Comparison of ENCODE assay signal across 12 cellular contexts in the genomic region with DNA sequence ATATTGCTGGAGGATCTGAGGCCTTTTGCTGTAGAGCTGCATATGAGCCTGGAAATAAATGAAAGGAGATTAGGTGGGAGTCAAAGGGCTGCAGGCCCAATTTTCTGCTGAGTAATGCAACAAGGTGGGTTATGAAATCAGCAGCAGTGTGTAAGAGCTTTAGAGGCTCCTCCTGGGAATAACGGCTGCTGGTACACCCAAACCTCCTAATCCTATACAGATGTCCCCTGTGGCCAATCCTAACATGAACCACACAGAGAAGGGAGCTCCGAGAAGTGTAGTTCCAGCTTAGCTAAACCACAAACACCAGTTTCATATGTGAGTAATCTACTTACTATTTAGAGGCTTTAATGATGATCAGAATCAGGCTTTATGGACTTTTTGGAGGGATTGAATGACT.
DNase-seq lines count a peak whose midpoint lies in the region; ATAC-seq and TF ChIP-seq lines count a peak whose summit lies in the region.
"Had no signal": no experiment of that assay in that cellular context is flagged by ENCODE, and none has a peak within 500 bp of the region (broad histone marks: within the 10 kb centered on the region; RNA-seq: fewer than 3 reads in every experiment).

No MANE protein-coding gene starts in this region.

- no peaks in the 10 kb centered on the region for H3K27me3 ChIP-seq in DND-41 (ENCODE audit: insufficient read depth, low read length, poor library complexity)
- H3K27me3 ChIP-seq in mammary epithelial cell (ENCODE audit: insufficient read depth, low read length): no peaks in the 10 kb centered on the region
- H3K27me3 ChIP-seq in neural cell (ENCODE audit: insufficient read depth, low read depth, low read length): no peaks in the 10 kb centered on the region

- TF ChIP-seq EP300 in neural cell (conservative IDR thresholded peaks at IDR 0.05; ENCODE audit: poor library complexity, severe bottlenecking): no peak

- no peak overlapping the region for H3K9ac ChIP-seq in DND-41 (ENCODE audit: low read depth, low read length)
- H3K9ac ChIP-seq in mammary epithelial cell (ENCODE audit: insufficient read depth, low read length): no peak overlapping the region
- no peak overlapping the region for H3K9ac ChIP-seq in neural cell (ENCODE audit: low read length)

- TF ChIP-seq CTCF in DND-41 (IDR thresholded peaks at IDR 0.05; ENCODE audit: borderline replicate concordance, extremely low read depth, low read length, poor library complexity, severe bottlenecking) (no peak), mammary epithelial cell (conservative IDR thresholded peaks at IDR 0.05 in 1 of 2, IDR thresholded peaks at IDR 0.05 in 1 of 2; ENCODE audit: extremely low read depth in 1 of 2, insufficient read depth in 1 of 2, low read depth in 1 of 2, low read length in 2 of 2) (no peak), neural cell (IDR thresholded peaks at IDR 0.05; ENCODE audit: poor library complexity, severe bottlenecking) (no peak)

- peak; percentile 39 for DNase-seq in DND-41
- DNase-seq in MV-4-11 (lab: John Stamatoyannopoulos, UW): peak; percentile 97
- peak; percentile 15 for DNase-seq in mammary epithelial cell
- DNase-seq in nucleus accumbens (lab: John Stamatoyannopoulos, UW): no peak
- no peak for DNase-seq in NK-92 treated with Interleukin-12 subunit alpha and Interleukin-12 subunit beta, amount 100 ng/mL, for 24 hours (lab: John Stamatoyannopoulos, UW)
- DNase-seq: activated CD4-positive, alpha-beta T cell treated with anti-CD3 and anti-CD28 coated beads, Interleukin-2, amount 50 U/mL, for 48 hours; activated gamma-delta T cell; H9; right cardiac atrium had no signal

- 27% methylated on average over 2 of the region's 2 CpGs for WGBS in mammary epithelial cell (ENCODE audit: low coverage, missing lambda C conversion rate)

- no peaks in the 10 kb centered on the region for H3K79me2 ChIP-seq in DND-41 (ENCODE audit: insufficient read depth, low read length)
- no peaks in the 10 kb centered on the region for H3K79me2 ChIP-seq in mammary epithelial cell (ENCODE audit: insufficient read depth, low read length)
- H3K79me2 ChIP-seq in neural cell (replicated peaks; ENCODE audit: insufficient read depth, low read length): no peaks in the 10 kb centered on the region

- intact Hi-C loops in mammary epithelial cell (cut with micrococcal nuclease): no loop called here

- H4K20me1 ChIP-seq in DND-41 (ENCODE audit: insufficient read depth, low read length) (no peaks in the 10 kb centered on the region), mammary epithelial cell (ENCODE audit: insufficient read depth, low read length) (no peaks in the 10 kb centered on the region), neural cell (ENCODE audit: insufficient read depth) (no peaks in the 10 kb centered on the region)

- H3K27ac ChIP-seq in DND-41 (ENCODE audit: low read length) (peak overlapping the region; percentile 18; the same call in 1 of the 2 replicates), mammary epithelial cell (ENCODE audit: insufficient read depth, low read depth, low read length) (no peak overlapping the region), neural cell (ENCODE audit: low read length) (peak overlapping the region; percentile 40)

- in situ Hi-C loops in mammary epithelial cell (cut with MboI; ENCODE audit: low sequenced_read_pairs in 2 of 2): no loop called here

- H3K4me3 ChIP-seq in DND-41 (ENCODE audit: low read depth in 1 of 2, low read length in 2 of 2) (no peak overlapping the region), mammary epithelial cell (replicated peaks in 1 of 3; ENCODE audit: insufficient read depth in 1 of 3, low read depth in 2 of 3, low read length in 3 of 3) (no peak overlapping the region), neural cell (ENCODE audit: low read length) (no peak overlapping the region)

- no peaks in the 10 kb centered on the region for H3K36me3 ChIP-seq in DND-41 (ENCODE audit: insufficient read depth, low read length)
- H3K36me3 ChIP-seq in mammary epithelial cell (ENCODE audit: insufficient read depth, low read length): no peaks in the 10 kb centered on the region
- H3K36me3 ChIP-seq in neural cell (ENCODE audit: insufficient read depth, low read length): no peaks in the 10 kb centered on the region

- no peaks in the 10 kb centered on the region for H3F3A ChIP-seq in neural cell (ENCODE audit: insufficient read depth, low read length, poor library complexity, severe bottlenecking)

- H2AFZ ChIP-seq in DND-41 (ENCODE audit: low read depth, low read length) (peak overlapping the region; percentile 36; the same call in 1 of the 2 replicates), mammary epithelial cell (ENCODE audit: low read depth, low read length) (no peak overlapping the region), neural cell (ENCODE audit: low read depth, low read length) (no peak overlapping the region)

- H3K9me2 ChIP-seq in neural cell (ENCODE audit: insufficient read depth, low read length): no peaks in the 10 kb centered on the region

- ATAC-seq in DND-41 (ENCODE audit: insufficient read depth, low read depth): peak; percentile 77
- ATAC-seq in GM18520 (IDR thresholded peaks at IDR 0.05; ENCODE audit: unreplicated experiment): no peak
- no peak for ATAC-seq in GM18868 (IDR thresholded peaks at IDR 0.05; ENCODE audit: unreplicated experiment)
- ATAC-seq: right cardiac atrium had no signal

- peaks cover 18% of the 10 kb centered on the region for H3K4me1 ChIP-seq in DND-41 (ENCODE audit: insufficient read depth, low read length)
- no peaks in the 10 kb centered on the region for H3K4me1 ChIP-seq in mammary epithelial cell (ENCODE audit: insufficient read depth, low read length)

- H3K9me3 ChIP-seq in DND-41 (ENCODE audit: insufficient read depth, low read length, severe bottlenecking) (peaks cover 14% of the 10 kb centered on the region), mammary epithelial cell (replicated peaks; ENCODE audit: insufficient read depth, low read length) (no peaks in the 10 kb centered on the region), neural cell (ENCODE audit: low read length) (peaks cover 3% of the 10 kb centered on the region)

- no peak overlapping the region for H3K4me2 ChIP-seq in DND-41 (ENCODE audit: insufficient read depth, low read length)
- H3K4me2 ChIP-seq in mammary epithelial cell (ENCODE audit: insufficient read depth, low read depth, low read length): no peak overlapping the region
- no peak overlapping the region for H3K4me2 ChIP-seq in neural cell (ENCODE audit: low read length)

- BruUV-seq in mammary epithelial cell (replicated peaks; lab: Mats Ljungman, UMichigan): no TSS peak

- dilution Hi-C loops in mammary epithelial cell (cut with HindIII; ENCODE audit: low sequenced_read_pairs): no loop called here

- CTCF ChIA-PET in mammary epithelial cell (lab: Charles Lee; ENCODE audit: low non-redundant PET): no interaction called here

- no peak for TF ChIP-seq RAD21 in neural cell (conservative IDR thresholded peaks at IDR 0.05)

TF ChIP-seq in neural cell, 6 proteins besides CTCF, POLR2A, EP300 and RAD21:
- TF ChIP-seq, protein P1, sequence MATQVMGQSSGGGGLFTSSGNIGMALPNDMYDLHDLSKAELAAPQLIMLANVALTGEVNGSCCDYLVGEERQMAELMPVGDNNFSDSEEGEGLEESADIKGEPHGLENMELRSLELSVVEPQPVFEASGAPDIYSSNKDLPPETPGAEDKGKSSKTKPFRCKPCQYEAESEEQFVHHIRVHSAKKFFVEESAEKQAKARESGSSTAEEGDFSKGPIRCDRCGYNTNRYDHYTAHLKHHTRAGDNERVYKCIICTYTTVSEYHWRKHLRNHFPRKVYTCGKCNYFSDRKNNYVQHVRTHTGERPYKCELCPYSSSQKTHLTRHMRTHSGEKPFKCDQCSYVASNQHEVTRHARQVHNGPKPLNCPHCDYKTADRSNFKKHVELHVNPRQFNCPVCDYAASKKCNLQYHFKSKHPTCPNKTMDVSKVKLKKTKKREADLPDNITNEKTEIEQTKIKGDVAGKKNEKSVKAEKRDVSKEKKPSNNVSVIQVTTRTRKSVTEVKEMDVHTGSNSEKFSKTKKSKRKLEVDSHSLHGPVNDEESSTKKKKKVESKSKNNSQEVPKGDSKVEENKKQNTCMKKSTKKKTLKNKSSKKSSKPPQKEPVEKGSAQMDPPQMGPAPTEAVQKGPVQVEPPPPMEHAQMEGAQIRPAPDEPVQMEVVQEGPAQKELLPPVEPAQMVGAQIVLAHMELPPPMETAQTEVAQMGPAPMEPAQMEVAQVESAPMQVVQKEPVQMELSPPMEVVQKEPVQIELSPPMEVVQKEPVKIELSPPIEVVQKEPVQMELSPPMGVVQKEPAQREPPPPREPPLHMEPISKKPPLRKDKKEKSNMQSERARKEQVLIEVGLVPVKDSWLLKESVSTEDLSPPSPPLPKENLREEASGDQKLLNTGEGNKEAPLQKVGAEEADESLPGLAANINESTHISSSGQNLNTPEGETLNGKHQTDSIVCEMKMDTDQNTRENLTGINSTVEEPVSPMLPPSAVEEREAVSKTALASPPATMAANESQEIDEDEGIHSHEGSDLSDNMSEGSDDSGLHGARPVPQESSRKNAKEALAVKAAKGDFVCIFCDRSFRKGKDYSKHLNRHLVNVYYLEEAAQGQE (IDR thresholded peaks at IDR 0.05; ENCODE audit: borderline replicate concordance): no peak
- TF ChIP-seq MXI1 (conservative IDR thresholded peaks at IDR 0.05; ENCODE audit: poor library complexity, severe bottlenecking) (no peak), EZH2 (IDR thresholded peaks at IDR 0.05; ENCODE audit: borderline replicate concordance, insufficient read depth, low read length, poor library complexity, severe bottlenecking) (no peak), POLR2AphosphoS5 (IDR thresholded peaks at IDR 0.05) (no peak), TAF1 (IDR thresholded peaks at IDR 0.05; ENCODE audit: low read depth) (no peak), SMC3 (conservative IDR thresholded peaks at IDR 0.05; ENCODE audit: poor library complexity) (no peak)

Comparison
In these comparisons a context has a peak if more than half of its experiments do, and no peak if none do; other contexts are left out.
1. DNase-seq: peak in DND-41 (single experiment), MV-4-11 (single experiment) and mammary epithelial cell (single experiment); none in nucleus accumbens (0 of 56) and NK-92 treated with Interleukin-12 subunit alpha and Interleukin-12 subunit beta, amount 100 ng/mL, for 24 hours (single experiment).